Comparison of ENCODE assay signal across 1 cellular context in genomic region chr2:25340340-25340886, GRCh38.
TF ChIP-seq lines count a peak whose summit lies in the region.

No MANE protein-coding gene starts in this region.

TF ChIP-seq in HepG2, 621 proteins besides CTCF, POLR2A, EP300 and RAD21 (continued from another document and continues in another):
- peak; percentile 36; the same call in 1 of the 2 replicates for TF ChIP-seq ZBTB2 (CRISPR knock-in tag; IDR thresholded peaks at IDR 0.05; ENCODE audit: low read depth)
- no peak for TF ChIP-seq ZXDC (CRISPR knock-in tag; IDR thresholded peaks at IDR 0.05)
- TF ChIP-seq CERS6 (CRISPR knock-in tag; IDR thresholded peaks at IDR 0.05) = no peak
- no peak for TF ChIP-seq ZNF367 (CRISPR knock-in tag; IDR thresholded peaks at IDR 0.05; ENCODE audit: borderline replicate concordance)
- TF ChIP-seq ZNF256 (CRISPR knock-in tag; conservative IDR thresholded peaks at IDR 0.05) = no peak
- TF ChIP-seq FOXM1 (CRISPR knock-in tag; IDR thresholded peaks at IDR 0.05) = no peak
- TF ChIP-seq HINFP (CRISPR knock-in tag; IDR thresholded peaks at IDR 0.05; ENCODE audit: low read depth) = no peak
- no peak for TF ChIP-seq TGIF2 (CRISPR knock-in tag; IDR thresholded peaks at IDR 0.05)
- no peak for TF ChIP-seq HBP1 (CRISPR knock-in tag; IDR thresholded peaks at IDR 0.05; ENCODE audit: low read depth)
- TF ChIP-seq ZFP36L1 (CRISPR knock-in tag; IDR thresholded peaks at IDR 0.05) = no peak
- no peak for TF ChIP-seq ZFP91 (CRISPR knock-in tag; IDR thresholded peaks at IDR 0.05; ENCODE audit: borderline replicate concordance)
- no peak for TF ChIP-seq GLI4 (CRISPR knock-in tag; IDR thresholded peaks at IDR 0.05; ENCODE audit: borderline replicate concordance)
- TF ChIP-seq ASH2L (IDR thresholded peaks at IDR 0.05; ENCODE audit: insufficient read length, low read depth, low read length) = no peak
- TF ChIP-seq ZNF761 (CRISPR knock-in tag; conservative IDR thresholded peaks at IDR 0.05) = no peak
- TF ChIP-seq ZNF569 (CRISPR knock-in tag; IDR thresholded peaks at IDR 0.05; ENCODE audit: borderline replicate concordance) = no peak
- no peak for TF ChIP-seq ZNF557 (CRISPR knock-in tag; IDR thresholded peaks at IDR 0.05)
- no peak for TF ChIP-seq SP1 (IDR thresholded peaks at IDR 0.05)
- 0 out of 2 replicates have a peak, but pooled peaks have one; percentile 14 for TF ChIP-seq SP1 (CRISPR knock-in tag; IDR thresholded peaks at IDR 0.05)
- no peak for TF ChIP-seq RCOR2 (CRISPR knock-in tag; IDR thresholded peaks at IDR 0.05)
- no peak for TF ChIP-seq MED8 (CRISPR knock-in tag; IDR thresholded peaks at IDR 0.05; ENCODE audit: insufficient replicate concordance)
- TF ChIP-seq HMGXB4 (CRISPR knock-in tag; IDR thresholded peaks at IDR 0.05; ENCODE audit: borderline replicate concordance in 1 of 2, low read depth in 1 of 2) = peak in 1 of 2 experiments; percentile 39; a peak in 1 of 4 replicates
- no peak for TF ChIP-seq HHEX (CRISPR knock-in tag; IDR thresholded peaks at IDR 0.05)
- no peak for TF ChIP-seq ZNF432 (CRISPR knock-in tag; IDR thresholded peaks at IDR 0.05; ENCODE audit: borderline replicate concordance)
- TF ChIP-seq PHF5A (CRISPR knock-in tag; IDR thresholded peaks at IDR 0.05; ENCODE audit: low read depth, unreplicated experiment) = no peak
- no peak for TF ChIP-seq KDM4B (CRISPR knock-in tag; IDR thresholded peaks at IDR 0.05)
- no peak for TF ChIP-seq SP2 (CRISPR knock-in tag; IDR thresholded peaks at IDR 0.05)
- TF ChIP-seq GABPB1 (CRISPR knock-in tag; IDR thresholded peaks at IDR 0.05) = peak; percentile 14; the same call in 1 of the 2 replicates
- peak; percentile 34; the same call in 1 of the 2 replicates for TF ChIP-seq MAZ (IDR thresholded peaks at IDR 0.05; ENCODE audit: borderline replicate concordance, low read depth, low read length)
- no peak for TF ChIP-seq MAZ (CRISPR knock-in tag; IDR thresholded peaks at IDR 0.05; ENCODE audit: low read depth)
- TF ChIP-seq REXO4 (CRISPR knock-in tag; IDR thresholded peaks at IDR 0.05; ENCODE audit: borderline replicate concordance) = no peak
- no peak for TF ChIP-seq ZNF589 (CRISPR knock-in tag; conservative IDR thresholded peaks at IDR 0.05)
- TF ChIP-seq ZNF562 (CRISPR knock-in tag; IDR thresholded peaks at IDR 0.05; ENCODE audit: borderline replicate concordance) = no peak
- TF ChIP-seq ARID5B (CRISPR knock-in tag; IDR thresholded peaks at IDR 0.05) = no peak
- no peak for TF ChIP-seq ZNF24 (IDR thresholded peaks at IDR 0.05)
- TF ChIP-seq RXRA (CRISPR knock-in tag; IDR thresholded peaks at IDR 0.05) = peak; percentile 28; the same call in 1 of the 2 replicates
- TF ChIP-seq ZNF263 (CRISPR knock-in tag; IDR thresholded peaks at IDR 0.05) = no peak
- TF ChIP-seq KDM3A (CRISPR knock-in tag; IDR thresholded peaks at IDR 0.05; ENCODE audit: low read depth) = no peak
- TF ChIP-seq NFKB2 (CRISPR knock-in tag; IDR thresholded peaks at IDR 0.05; ENCODE audit: borderline replicate concordance) = peak; percentile 15; the same call in 1 of the 2 replicates
- TF ChIP-seq SP140L (CRISPR knock-in tag; IDR thresholded peaks at IDR 0.05; ENCODE audit: borderline replicate concordance) = no peak
- peak; percentile 66 for TF ChIP-seq AGO2 (optimal IDR thresholded peaks at IDR 0.05; ENCODE audit: low read depth, low read length)
- no peak for TF ChIP-seq MED1 (CRISPR knock-in tag; IDR thresholded peaks at IDR 0.05)
- no peak for TF ChIP-seq SKIL (CRISPR knock-in tag; IDR thresholded peaks at IDR 0.05; ENCODE audit: borderline replicate concordance)
- no peak for TF ChIP-seq MBD4 (IDR thresholded peaks at IDR 0.05; ENCODE audit: borderline replicate concordance, low read length)
- TF ChIP-seq YEATS4 (CRISPR knock-in tag; IDR thresholded peaks at IDR 0.05; ENCODE audit: borderline replicate concordance) = no peak
- no peak for TF ChIP-seq ZNF264 (CRISPR knock-in tag; IDR thresholded peaks at IDR 0.05)
- no peak for TF ChIP-seq ZNF572 (CRISPR knock-in tag; IDR thresholded peaks at IDR 0.05)
- no peak for TF ChIP-seq FOXA3 (CRISPR knock-in tag; IDR thresholded peaks at IDR 0.05)
- TF ChIP-seq KAT7 (CRISPR knock-in tag; IDR thresholded peaks at IDR 0.05; ENCODE audit: borderline replicate concordance) = no peak
- no peak for TF ChIP-seq ZFP62 (CRISPR knock-in tag; IDR thresholded peaks at IDR 0.05)
- TF ChIP-seq GATAD2A (CRISPR knock-in tag; IDR thresholded peaks at IDR 0.05) = no peak
- no peak for TF ChIP-seq ZNF101 (CRISPR knock-in tag; IDR thresholded peaks at IDR 0.05; ENCODE audit: borderline replicate concordance, low read depth)
